ENCODE assay signal across 8 cellular contexts in the genomic region with DNA sequence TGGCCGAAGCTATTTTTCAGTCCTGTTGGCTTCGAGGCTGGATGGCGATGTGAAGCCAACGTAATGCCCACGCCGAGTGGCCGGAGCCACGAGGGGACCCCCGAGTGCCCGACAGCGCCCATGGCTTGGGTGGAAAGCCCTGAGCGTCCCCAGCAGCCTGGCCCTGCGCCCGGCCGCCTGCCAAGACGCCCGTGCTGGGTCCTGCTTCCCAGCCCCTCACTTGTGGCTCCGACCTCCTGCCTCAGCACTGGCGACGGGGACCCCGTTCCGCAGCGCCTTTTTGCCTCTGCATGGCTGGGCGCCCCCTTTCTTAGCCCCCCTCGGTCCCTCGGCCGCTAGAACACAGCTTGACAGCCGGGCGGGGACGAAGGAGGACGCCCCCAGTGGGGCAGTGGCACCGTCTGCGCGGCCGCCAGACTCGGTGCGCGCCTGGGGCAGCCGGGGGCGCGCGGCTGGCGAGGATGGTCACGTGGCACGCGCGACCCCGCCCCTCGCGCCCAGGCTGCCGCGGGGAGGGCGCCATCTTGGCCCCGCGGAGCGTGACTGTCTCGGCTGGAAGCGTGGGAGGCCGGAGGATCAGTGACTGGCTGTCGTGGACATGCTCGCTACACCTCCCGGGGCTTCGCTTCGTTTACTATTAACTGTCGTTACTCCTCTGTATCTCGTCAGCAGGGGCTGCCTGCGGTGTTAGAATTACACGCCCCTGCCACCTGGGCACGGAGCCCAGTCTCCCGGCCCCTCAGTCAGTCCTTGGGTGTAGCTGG. TPM values are rescaled to one million over a fixed set of nuclear protein-coding genes. Genes with fewer than 3 reads are reported as not detected.
A peak's percentile ranks its signal among the peaks of the same experiment; 100 is the strongest.
DNase-seq lines count a peak whose midpoint lies in the region; ATAC-seq, FAIRE-seq and TF ChIP-seq lines count a peak whose summit lies in the region.

No MANE protein-coding gene starts in this region.

- H3K27ac ChIP-seq in neural progenitor cell = no peak overlapping the region
- peak overlapping the region; percentile 50 for H3K27ac ChIP-seq in stomach smooth muscle (ENCODE audit: low read length)

- H3K36me3 Mint-ChIP-seq in Caco-2 (ENCODE audit: insufficient read depth, unreplicated experiment) = peaks cover 10% of the 10 kb centered on the region
- H3K36me3 Mint-ChIP-seq in neural progenitor cell = peaks cover 2% of the 10 kb centered on the region

- ATAC-seq in GM21360 (IDR thresholded peaks at IDR 0.05; ENCODE audit: unreplicated experiment) = peak; percentile 73

- POLR2A ChIA-PET in Caco-2 (lab: Charles Lee) = interaction anchor here (1.1 kb wide), 1 partner anchor 13 kb away, joined by 5 read pairs; a partner anchor contains a TSS

- H3K79me2 ChIP-seq in neural progenitor cell (ENCODE audit: low read depth) = peaks cover 43% of the 10 kb centered on the region

- H3K9ac ChIP-seq in neural progenitor cell = no peak overlapping the region
- peak overlapping the region; percentile 66 to 77 for H3K9ac ChIP-seq in stomach smooth muscle (ENCODE audit: low read length in 2 of 2)

- peak overlapping the region; percentile 92 for H2AFZ ChIP-seq in neural progenitor cell (replicated peaks)

- no peaks in the 10 kb centered on the region for H4K20me1 ChIP-seq in neural progenitor cell (ENCODE audit: low read depth)

- BruUV-seq in Caco-2 (replicated peaks; lab: Mats Ljungman, UMichigan) = no TSS peak

- intact Hi-C loops in Caco-2 (cut with micrococcal nuclease; ENCODE audit: unreplicated experiment) = loop anchor here (2.0 to 5.0 kb wide), 2 partner anchors 34 to 253 kb away; no protein-coding TSS in a partner anchor

- no peak for TF ChIP-seq CTCF in Caco-2 (IDR thresholded peaks at IDR 0.05; ENCODE audit: insufficient read depth in 1 of 2, low read depth in 1 of 2, low read length in 1 of 2, severe bottlenecking in 1 of 2, unreplicated experiment in 1 of 2)
- no peak for TF ChIP-seq CTCF in foreskin fibroblast (IDR thresholded peaks at IDR 0.05; ENCODE audit: low read depth, low read length)
- peak; percentile 25 for TF ChIP-seq CTCF in neural progenitor cell (IDR thresholded peaks at IDR 0.05)

- H3F3A ChIP-seq in neural progenitor cell (ENCODE audit: low read depth) = peaks cover 7% of the 10 kb centered on the region

- H3K36me3 ChIP-seq in Caco-2 (ENCODE audit: control insufficient read depth, insufficient read depth, low read length) (no peaks in the 10 kb centered on the region), neural progenitor cell (no peaks in the 10 kb centered on the region), stomach smooth muscle (ENCODE audit: control insufficient read depth in 2 of 2, insufficient read depth in 2 of 2, low read length in 2 of 2) (no peaks in the 10 kb centered on the region)

- H3K27me3 Mint-ChIP-seq in Caco-2 (ENCODE audit: insufficient read depth, unreplicated experiment) (no peaks in the 10 kb centered on the region), neural progenitor cell (ENCODE audit: insufficient read depth, low read depth) (peaks cover 24% of the 10 kb centered on the region)

- H3K9me3 Mint-ChIP-seq in Caco-2 (ENCODE audit: unreplicated experiment) (no peaks in the 10 kb centered on the region), neural progenitor cell (peaks cover 6% of the 10 kb centered on the region)

- H3K27me3 ChIP-seq in Caco-2 (replicated peaks; ENCODE audit: control insufficient read depth, insufficient read depth, low read length) (no peaks in the 10 kb centered on the region), neural progenitor cell (peaks cover 7% of the 10 kb centered on the region), stomach smooth muscle (ENCODE audit: control insufficient read depth in 1 of 2, insufficient read depth in 2 of 2, low read length in 2 of 2) (peaks cover 3 to 16% of the 10 kb centered on the region in 2 donors)

- peak overlapping the region; percentile 80 for H3K27ac Mint-ChIP-seq in Caco-2 (ENCODE audit: unreplicated experiment)
- H3K27ac Mint-ChIP-seq in neural progenitor cell = no peak overlapping the region

- peak overlapping the region; percentile 90 for H3K4me3 Mint-ChIP-seq in Caco-2 (ENCODE audit: unreplicated experiment)
- peak overlapping the region; percentile 85 for H3K4me3 Mint-ChIP-seq in neural progenitor cell

- H3K9me3 ChIP-seq in Caco-2 = no peaks in the 10 kb centered on the region
- no peaks in the 10 kb centered on the region for H3K9me3 ChIP-seq in neural progenitor cell (ENCODE audit: low read depth)
- H3K9me3 ChIP-seq in stomach smooth muscle (ENCODE audit: control insufficient read depth in 2 of 2, low read length in 2 of 2) = no peaks in the 10 kb centered on the region

- H3K4me1 ChIP-seq in Caco-2 = peaks cover 23% of the 10 kb centered on the region
- peaks cover 17% of the 10 kb centered on the region for H3K4me1 ChIP-seq in neural progenitor cell
- H3K4me1 ChIP-seq in stomach smooth muscle (ENCODE audit: control insufficient read depth, insufficient read depth, low read length) = peaks cover 10% of the 10 kb centered on the region

- CTCF ChIA-PET in Caco-2 (lab: Charles Lee) = interaction anchor here (1.3 kb wide), 1 partner anchor 33 kb away, joined by 3 read pairs; no protein-coding TSS in a partner anchor

- H3K4me2 ChIP-seq in neural progenitor cell = peak overlapping the region; percentile 78

- peak; percentile 66 to 85 for DNase-seq in Caco-2
- peak; percentile 65 for DNase-seq in HT-29 (ENCODE audit: low spot score)
- DNase-seq in RCC 7860 (ENCODE audit: low spot score) = peak; percentile 91
- DNase-seq in activated gamma-delta T cell (lab: John Stamatoyannopoulos, UW) = peak; percentile 55
- peak; percentile 87 to 95 for DNase-seq in foreskin fibroblast
- peak; percentile 90 for DNase-seq in neural progenitor cell (ENCODE audit: low spot score)

- H3K4me3 ChIP-seq in Caco-2 (ENCODE audit: low read depth, low read length) (peak overlapping the region; percentile 88), foreskin fibroblast (ENCODE audit: low read depth in 1 of 2, low read length in 2 of 2) (peak overlapping the region; percentile 68 to 76), neural progenitor cell (peak overlapping the region; percentile 92), stomach smooth muscle (ENCODE audit: low read length in 2 of 2) (peak overlapping the region; percentile 80 to 84)

- FAIRE-seq in RCC 7860 (lab: Jason Lieb, UNC) = peak; percentile 51

- H3K4me1 Mint-ChIP-seq in Caco-2 (ENCODE audit: low read depth, unreplicated experiment) = peaks cover 27% of the 10 kb centered on the region
- peaks cover 12% of the 10 kb centered on the region for H3K4me1 Mint-ChIP-seq in neural progenitor cell

RNA-seq across cellular contexts. Expression of a gene that starts 0.6 kb away (rescaled TPM):
- total RNA-seq in Caco-2 (2022) = 9.8 and 14.4 TPM in 2 replicates
- total RNA-seq in HT-29 (2014; rRNA removed; shearing (Covaris generic)) = 1.7 TPM in 2 replicates
- total RNA-seq in neural progenitor cell (ENCODE audit: low replicate concordance) = 20.6 and 36.4 TPM in 2 replicates

RNA-seq across cellular contexts. Expression of a gene that starts 13.2 kb away (rescaled TPM):
- total RNA-seq in Caco-2 (2022) (33.8 and 38.3 TPM in 2 replicates), neural progenitor cell (ENCODE audit: low replicate concordance) (55.9 and 62.9 TPM in 2 replicates)
- total RNA-seq in HT-29 (2014; rRNA removed; shearing (Covaris generic)) = 10.4 and 12.4 TPM in 2 replicates
